Comparison of ENCODE assay signal across 20 cellular contexts in genomic region chr19:28244966-28245365, GRCh38.
A peak's percentile ranks its signal among the peaks of the same experiment; 100 is the strongest.
DNase-seq lines count a peak whose midpoint lies in the region; ATAC-seq and TF ChIP-seq lines count a peak whose summit lies in the region.
"Had no signal": no experiment of that assay in that cellular context is flagged by ENCODE, and none has a peak within 500 bp of the region (broad histone marks: within the 10 kb centered on the region; RNA-seq: fewer than 3 reads in every experiment).

No MANE protein-coding gene starts in this region.

- H4K20me1 ChIP-seq in SK-N-SH (ENCODE audit: insufficient read depth) (no peaks in the 10 kb centered on the region), GM23248 (ENCODE audit: insufficient read depth) (no peaks in the 10 kb centered on the region)
- H4K20me1 ChIP-seq: BLaER1 treated with 17β-estradiol and CSF1 and Interleukin-3, amounts not matched to agents 10 nM and 100 nM had no signal

- intact Hi-C loops in uterus (cut with DNase I; ENCODE audit: low total_unique reads) = no loop called here

- in situ Hi-C loops in GM23248 (cut with MboI) = loop anchor here (5.0 kb wide), 1 partner anchor 77 kb away; no protein-coding TSS in a partner anchor

- H3K4me3 ChIP-seq in SK-N-SH (ENCODE audit: low read depth in 2 of 2, low read length in 1 of 2) = no peak overlapping the region
- H3K4me3 ChIP-seq in lung = no peak overlapping the region
- H3K4me3 ChIP-seq in GM23248 = no peak overlapping the region
- no peak overlapping the region for H3K4me3 ChIP-seq in uterus
- H3K4me3 ChIP-seq: A549; BLaER1 treated with 17β-estradiol and CSF1 and Interleukin-3, amounts not matched to agents 10 nM and 100 nM had no signal

- no peaks in the 10 kb centered on the region for H3K9me2 ChIP-seq in SK-N-SH
- no peaks in the 10 kb centered on the region for H3K9me2 ChIP-seq in GM23248 (ENCODE audit: insufficient read depth)

- H3K9me3 ChIP-seq in SK-N-SH = no peaks in the 10 kb centered on the region
- H3K9me3 ChIP-seq in lung (ENCODE audit: control insufficient read depth in 2 of 2, insufficient read depth in 1 of 2, low read length in 1 of 2) = peaks cover 0 to 2% of the 10 kb centered on the region in 2 donors
- no peaks in the 10 kb centered on the region for H3K9me3 ChIP-seq in GM23248 (ENCODE audit: low read depth)
- H3K9me3 ChIP-seq in uterus = no peaks in the 10 kb centered on the region
- H3K9me3 ChIP-seq: BE2C; BLaER1 treated with 17β-estradiol and CSF1 and Interleukin-3, amounts not matched to agents 10 nM and 100 nM had no signal

- no peaks in the 10 kb centered on the region for H3K36me3 ChIP-seq in SK-N-SH (replicated peaks in 1 of 2; ENCODE audit: control insufficient read depth in 1 of 2, insufficient read depth in 2 of 2, low read length in 1 of 2)
- no peaks in the 10 kb centered on the region for H3K36me3 ChIP-seq in lung (ENCODE audit: control insufficient read depth in 2 of 2, insufficient read depth in 2 of 2, low read length in 2 of 2)
- no peaks in the 10 kb centered on the region for H3K36me3 ChIP-seq in GM23248 (ENCODE audit: low read depth)
- no peaks in the 10 kb centered on the region for H3K36me3 ChIP-seq in uterus
- H3K36me3 ChIP-seq: BE2C; BLaER1 treated with 17β-estradiol and CSF1 and Interleukin-3, amounts not matched to agents 10 nM and 100 nM had no signal

- TF ChIP-seq CTCF in SK-N-SH (IDR thresholded peaks at IDR 0.05) = no peak
- no peak for TF ChIP-seq CTCF in lung (IDR thresholded peaks at IDR 0.05; ENCODE audit: control extremely low read depth, extremely low read depth)
- no peak for TF ChIP-seq CTCF in uterus (IDR thresholded peaks at IDR 0.05)

- POLR2A ChIA-PET in SK-N-SH (lab: Yijun Ruan, JAX) = no interaction called here

- H3K9ac ChIP-seq in SK-N-SH (no peak overlapping the region), GM23248 (no peak overlapping the region)
- H3K9ac ChIP-seq: BLaER1 treated with 17β-estradiol and CSF1 and Interleukin-3, amounts not matched to agents 10 nM and 100 nM had no signal

- CTCF ChIA-PET in SK-N-SH (lab: Yijun Ruan, JAX) = no interaction called here

- H3K27ac ChIP-seq in SK-N-SH (ENCODE audit: low read depth in 2 of 2, low read length in 1 of 2) = no peak overlapping the region
- H3K27ac ChIP-seq in lung (ENCODE audit: low read depth in 1 of 2, low read length in 1 of 2) = no peak overlapping the region
- no peak overlapping the region for H3K27ac ChIP-seq in GM23248
- no peak overlapping the region for H3K27ac ChIP-seq in uterus
- H3K27ac ChIP-seq: A549; BLaER1 treated with 17β-estradiol and CSF1 and Interleukin-3, amounts not matched to agents 10 nM and 100 nM had no signal

- no peak for TF ChIP-seq POLR2A in uterus (IDR thresholded peaks at IDR 0.05)

- TF ChIP-seq EP300 in SK-N-SH (IDR thresholded peaks at IDR 0.05; ENCODE audit: borderline replicate concordance in 1 of 2, low read depth in 1 of 2, low read length in 1 of 2) (no peak), Ishikawa (IDR thresholded peaks at IDR 0.05; ENCODE audit: borderline replicate concordance) (no peak)

- H3F3A ChIP-seq in SK-N-SH (replicated peaks; ENCODE audit: insufficient read depth) = no peaks in the 10 kb centered on the region
- H3F3A ChIP-seq in GM23248 (ENCODE audit: insufficient read depth) = no peaks in the 10 kb centered on the region

- H3K27me3 ChIP-seq in SK-N-SH (ENCODE audit: insufficient read depth) (no peaks in the 10 kb centered on the region), lung (ENCODE audit: control insufficient read depth, insufficient read depth) (peaks cover 3% of the 10 kb centered on the region), GM23248 (replicated peaks; ENCODE audit: insufficient read depth) (peaks cover 6% of the 10 kb centered on the region; the same call in 1 of the 2 replicates), uterus (no peaks in the 10 kb centered on the region)
- H3K27me3 ChIP-seq: BE2C; BLaER1 treated with 17β-estradiol and CSF1 and Interleukin-3, amounts not matched to agents 10 nM and 100 nM had no signal

- DNase-seq in SK-N-SH (no peak), lung (ENCODE audit: low spot score) (peak; percentile 2), GM23248 (no peak), SK-N-DZ (ENCODE audit: low spot score) (no peak), uterus (no peak)
- DNase-seq: 8988T; ACHN; AML-193; BE2C; CD4-positive, alpha-beta T cell; CD8-positive, alpha-beta memory T cell; DMS 273 treated with DMSO at 0.1 percent for 48 hours; DMS79; GF-D8; H7; HCEC 1CT had no signal

- H3K4me1 ChIP-seq in SK-N-SH (ENCODE audit: control insufficient read depth in 1 of 2, insufficient read depth in 2 of 2, low read depth in 1 of 2, low read length in 1 of 2) (no peaks in the 10 kb centered on the region), lung (ENCODE audit: control insufficient read depth in 2 of 2, insufficient read depth in 2 of 2, low read length in 2 of 2) (no peaks in the 10 kb centered on the region), GM23248 (ENCODE audit: insufficient read depth) (no peaks in the 10 kb centered on the region), uterus (no peaks in the 10 kb centered on the region)
- H3K4me1 ChIP-seq: A549; BE2C; BLaER1 treated with 17β-estradiol and CSF1 and Interleukin-3, amounts not matched to agents 10 nM and 100 nM had no signal

- no peaks in the 10 kb centered on the region for H3K79me2 ChIP-seq in SK-N-SH (ENCODE audit: insufficient read depth)
- no peaks in the 10 kb centered on the region for H3K79me2 ChIP-seq in GM23248 (ENCODE audit: insufficient read depth)

- H2AFZ ChIP-seq in SK-N-SH (ENCODE audit: low read depth) (no peak overlapping the region), GM23248 (no peak overlapping the region)

- H3K4me2 ChIP-seq in SK-N-SH (no peak overlapping the region), GM23248 (ENCODE audit: unreplicated experiment) (no peak overlapping the region)
- H3K4me2 ChIP-seq: A549; BLaER1 treated with 17β-estradiol and CSF1 and Interleukin-3, amounts not matched to agents 10 nM and 100 nM had no signal

- ATAC-seq in SK-N-SH treated with all-trans-retinoic acid at 6 μM for 48 hours (no peak), lung (ENCODE audit: insufficient read depth, low FRiP score) (no peak)
- ATAC-seq: A549 had no signal

- no peak for TF ChIP-seq RAD21 in SK-N-SH (IDR thresholded peaks at IDR 0.05; ENCODE audit: low read length)
- TF ChIP-seq RAD21 in Ishikawa (IDR thresholded peaks at IDR 0.05; ENCODE audit: low read depth) = no peak

- WGBS in SK-N-SH (ENCODE audit: low lambda C conversion rate) = 0% methylated on average over 6 of the region's 6 CpGs
- WGBS in lung, 2 donors = 84 to 89% methylated on average over 6 of the region's 6 CpGs
- 67 to 73% methylated on average over 6 of the region's 6 CpGs for WGBS in GM23248 (ENCODE audit: low coverage in 1 of 2, low lambda C conversion rate in 2 of 2, missing lambda C conversion rate in 2 of 2), 2 experiments

TF ChIP-seq in SK-N-SH treated with all-trans-retinoic acid at 6 μM for 48 hours, 23 proteins besides CTCF, POLR2A, EP300 and RAD21:
- no peak for TF ChIP-seq OSR1 (CRISPR knock-in tag; IDR thresholded peaks at IDR 0.05)
- TF ChIP-seq ARNTL (CRISPR knock-in tag; IDR thresholded peaks at IDR 0.05; ENCODE audit: borderline replicate concordance, low read depth) = no peak
- no peak for TF ChIP-seq TOX (CRISPR knock-in tag; IDR thresholded peaks at IDR 0.05; ENCODE audit: borderline replicate concordance)
- no peak for TF ChIP-seq RARB (CRISPR knock-in tag; IDR thresholded peaks at IDR 0.05)
- TF ChIP-seq CSDC2 (CRISPR knock-in tag; IDR thresholded peaks at IDR 0.05) = no peak

TF ChIP-seq in Ishikawa, 13 proteins besides CTCF, POLR2A, EP300 and RAD21:
- TF ChIP-seq EGR1 (IDR thresholded peaks at IDR 0.05) = no peak
- no peak for TF ChIP-seq MAX (IDR thresholded peaks at IDR 0.05)
- TF ChIP-seq TEAD4 (IDR thresholded peaks at IDR 0.05) = no peak
- peak; percentile 78 for TF ChIP-seq REST (IDR thresholded peaks at IDR 0.05; ENCODE audit: low read depth)
TF ChIP-seq in Ishikawa: peak in this region for 1.
